ENCODE assay signal across 8 cellular contexts in the genomic region with DNA sequence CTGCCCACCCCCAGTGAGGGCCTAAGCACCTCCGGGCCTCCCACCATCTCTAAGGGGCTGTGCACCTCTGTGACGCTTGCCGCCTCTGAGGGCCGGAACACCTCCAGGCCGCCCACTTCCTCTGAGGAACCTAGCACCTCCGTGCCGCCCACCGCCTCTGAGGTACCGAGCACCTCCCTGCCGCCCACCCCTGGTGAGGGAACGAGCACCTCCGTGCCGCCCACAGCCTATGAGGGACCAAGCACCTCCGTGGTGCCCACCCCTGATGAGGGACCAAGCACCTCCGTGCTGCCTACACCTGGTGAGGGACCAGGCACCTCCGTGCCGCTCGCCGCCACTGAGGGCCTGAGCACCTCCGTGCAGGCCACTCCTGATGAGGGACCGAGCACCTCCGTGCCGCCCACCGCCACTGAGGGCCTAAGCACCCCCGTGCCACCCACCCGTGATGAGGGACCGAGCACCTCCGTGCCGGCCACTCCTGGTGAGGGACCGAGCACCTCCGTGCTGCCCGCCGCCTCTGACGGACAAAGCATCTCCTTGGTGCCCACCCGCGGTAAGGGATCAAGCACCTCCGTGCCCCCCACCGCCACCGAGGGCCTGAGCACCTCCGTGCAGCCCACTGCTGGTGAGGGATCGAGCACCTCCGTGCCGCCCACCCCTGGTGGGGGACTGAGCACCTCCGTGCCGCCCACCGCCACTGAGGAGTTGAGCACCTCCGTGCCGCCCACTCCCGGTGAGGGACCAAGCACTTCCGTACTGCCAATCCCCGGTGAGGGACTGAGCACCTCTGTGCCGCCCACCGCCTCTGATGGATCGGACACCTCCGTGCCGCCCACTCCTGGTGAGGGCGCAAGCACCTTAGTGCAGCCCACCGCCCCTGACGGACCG. TPM values are rescaled to one million over a fixed set of nuclear protein-coding genes. Genes with fewer than 3 reads are reported as not detected.
DNase-seq lines count a peak whose midpoint lies in the region; ATAC-seq and TF ChIP-seq lines count a peak whose summit lies in the region.

No MANE protein-coding gene starts in this region.

- H3K36me3 Mint-ChIP-seq in T-cell (no peaks in the 10 kb centered on the region), MCF 10A (ENCODE audit: insufficient read depth, unreplicated experiment) (no peaks in the 10 kb centered on the region)

- H3K27ac Mint-ChIP-seq in T-cell = peak overlapping the region; percentile 87 to 89
- H3K27ac Mint-ChIP-seq in MCF 10A (ENCODE audit: low read depth, unreplicated experiment) = no peak overlapping the region

- DNase-seq in T-cell (peak; percentile 17 to 66 (median 49)), MCF 10A (ENCODE audit: unreplicated experiment) (no peak), left lobe of liver (ENCODE audit: low spot score) (peak; percentile 35), cortex of kidney (lab: John Stamatoyannopoulos, UW) (no peak), Kasumi-1 (lab: John Stamatoyannopoulos, UW) (no peak)
- peak; percentile 14 for DNase-seq in stimulated activated CD8-positive, alpha-beta memory T cell treated with anti-CD3 and anti-CD28 coated beads, Interleukin-15, amount 100 ng/mL, for 1 hour (ENCODE audit: low read depth)

- H3K9me3 Mint-ChIP-seq in T-cell (no peaks in the 10 kb centered on the region), MCF 10A (ENCODE audit: unreplicated experiment) (no peaks in the 10 kb centered on the region)

- H3K4me3 Mint-ChIP-seq in T-cell (peak overlapping the region; percentile 87 to 89 (median 89)), MCF 10A (ENCODE audit: unreplicated experiment) (peak overlapping the region; percentile 85)

- ATAC-seq in GM18499 (IDR thresholded peaks at IDR 0.05; ENCODE audit: insufficient read depth, unreplicated experiment) = peak; percentile 22
- ATAC-seq in HG02798 (IDR thresholded peaks at IDR 0.05; ENCODE audit: poor library complexity, unreplicated experiment) = peak; percentile 36
- ATAC-seq in T-cell (replicated peaks in 1 of 4) = peak; percentile 81 to 88 (median 85)
- peak; percentile 47 for ATAC-seq in left lobe of liver

- TF ChIP-seq CTCF in MCF 10A (IDR thresholded peaks at IDR 0.05; ENCODE audit: unreplicated experiment) = no peak

- BruUV-seq in MCF 10A (replicated peaks; lab: Mats Ljungman, UMichigan) = no TSS peak

- H3K27me3 Mint-ChIP-seq in T-cell (peaks cover 0 to 7% of the 10 kb centered on the region in 2 donors), MCF 10A (ENCODE audit: insufficient read depth, unreplicated experiment) (no peaks in the 10 kb centered on the region)

- POLR2A ChIA-PET in T-cell (lab: Charles Lee) (no interaction called here), MCF 10A (lab: Yijun Ruan, JAX) (no interaction called here)

- intact Hi-C loops in MCF 10A (cut with micrococcal nuclease) = no loop called here

- H3K4me1 Mint-ChIP-seq in T-cell = peaks cover 36 to 47% (median 46%) of the 10 kb centered on the region in 3 donors
- H3K4me1 Mint-ChIP-seq in MCF 10A (ENCODE audit: insufficient read depth, unreplicated experiment) = no peaks in the 10 kb centered on the region

- CTCF ChIA-PET in T-cell (lab: Charles Lee) (no interaction called here), MCF 10A (lab: Yijun Ruan, JAX) (interaction anchor here (1.0 kb wide), 1 partner anchor 31 kb away, joined by 3 read pairs; no protein-coding TSS in a partner anchor)

RNA-seq across cellular contexts. Expression of gene MAGEE1, which starts 1.0 kb away (rescaled TPM):
- 10 to 100 TPM in 3 of 5 donors, 1 to 10 TPM in 2; 9.8 to 15.5 (median 10.2) TPM for total RNA-seq in T-cell
- total RNA-seq in MCF 10A (2022) = 0.47 and 0.79 TPM in 2 replicates
- 0.18 TPM for total RNA-seq in left lobe of liver

Comparison
In these comparisons a context has a peak if more than half of its experiments do, and no peak if none do; other contexts are left out.
1. ATAC-seq: peak in every context shown above with its lines; median percentile 85 in T-cell; 47 in left lobe of liver; 36 in HG02798; 22 in GM18499.
2. DNase-seq: peak in T-cell (34 of 34), left lobe of liver (single experiment) and stimulated activated CD8-positive, alpha-beta memory T cell treated with anti-CD3 and anti-CD28 coated beads, Interleukin-15, amount 100 ng/mL, for 1 hour (single experiment); none in MCF 10A (single experiment), cortex of kidney (single experiment) and Kasumi-1 (0 of 2).